In the genomic region with DNA sequence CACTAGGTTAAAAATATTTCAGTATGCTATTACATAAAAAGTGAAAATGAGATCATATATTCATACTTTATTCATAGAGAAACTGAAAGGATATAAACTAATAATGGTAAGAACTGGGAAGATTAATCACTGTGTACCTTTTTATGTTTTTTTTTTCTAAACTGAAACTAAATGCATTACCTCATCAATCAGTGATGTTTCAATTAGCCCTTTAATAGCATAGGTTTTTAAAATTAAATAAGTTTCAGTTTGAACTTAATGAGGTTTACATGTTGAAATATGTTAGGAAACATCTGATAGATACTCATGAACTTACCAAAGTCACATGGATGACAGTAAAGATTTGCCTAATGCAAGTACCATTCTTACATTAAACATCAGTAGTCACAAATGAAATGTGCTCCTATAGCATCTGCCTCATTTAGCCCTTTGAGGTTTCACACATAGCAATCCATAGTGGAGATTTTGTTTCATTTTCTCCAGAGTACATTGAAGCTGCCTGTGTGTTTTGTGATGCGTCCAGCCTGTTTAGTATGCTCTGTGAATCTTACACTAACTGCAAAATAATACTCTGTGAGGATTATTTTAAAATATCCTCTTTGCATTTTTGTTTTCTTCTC, we compare ENCODE assay signal across 8 cellular contexts. TPM values are rescaled to one million over a fixed set of nuclear protein-coding genes. Genes with fewer than 3 reads are reported as not detected.
DNase-seq lines count a peak whose midpoint lies in the region; ATAC-seq, FAIRE-seq and TF ChIP-seq lines count a peak whose summit lies in the region.

No MANE protein-coding gene starts in this region.

- H2BK12ac ChIP-seq in trophoblast cell (ENCODE audit: low read length), result no peak overlapping the region

- DNase-seq in GM12878 (ENCODE audit: low read depth, low spot score) (no peak), psoas muscle (no peak), COR-L47 (lab: John Stamatoyannopoulos, UW) (no peak), GM03348 (ENCODE audit: low spot score) (no peak), cerebellum (ENCODE audit: low spot score) (no peak), trophoblast cell (no peak)

- H3K23ac ChIP-seq in trophoblast cell (ENCODE audit: low read length), result no peak overlapping the region

- H3K18ac ChIP-seq in trophoblast cell (ENCODE audit: low read length), result no peak overlapping the region

- H3K4me1 ChIP-seq in GM12878 (ENCODE audit: control insufficient read depth, insufficient read depth, low read length) (peaks cover 20% of the 10 kb centered on the region), psoas muscle (peaks cover 57% of the 10 kb centered on the region), trophoblast cell (ENCODE audit: control insufficient read depth in 1 of 2, insufficient read depth in 2 of 2, low read length in 2 of 2) (peaks cover 3 to 6% of the 10 kb centered on the region in 2 experiments)

- no peak overlapping the region for H4K12ac ChIP-seq in trophoblast cell (ENCODE audit: low read depth, low read length)

- peak overlapping the region; percentile 94 for H3K27ac ChIP-seq in GM12878 (ENCODE audit: control insufficient read depth, insufficient read depth)
- H3K27ac ChIP-seq in psoas muscle, result peak overlapping the region; percentile 34
- H3K27ac ChIP-seq in trophoblast cell (ENCODE audit: low read depth, low read length), result no peak overlapping the region

- CTCF ChIA-PET in GM12878 (lab: Yijun Ruan, JAX), result interaction anchor here (0.9 to 3.6 kb wide), 7 partner anchors 9 to 94 kb away, joined by 3 to 14 read pairs (median 5); a partner anchor contains a TSS

- no peak overlapping the region for H2BK5ac ChIP-seq in trophoblast cell (ENCODE audit: low read depth, low read length, poor library complexity)

- no peak overlapping the region for H3K4ac ChIP-seq in trophoblast cell (ENCODE audit: low read depth, low read length)

- TF ChIP-seq RAD21 in GM12878 (IDR thresholded peaks at IDR 0.05; ENCODE audit: insufficient read depth, low read depth, low read length), result no peak

- H2AFZ ChIP-seq in GM12878 (ENCODE audit: control insufficient read depth, low read depth, low read length) (peak overlapping the region; percentile 77), trophoblast cell (ENCODE audit: insufficient read depth, low read length, poor library complexity) (no peak overlapping the region)

- TF ChIP-seq CTCF in GM12878 (IDR thresholded peaks at IDR 0.05 in 2 of 3, conservative IDR thresholded peaks at IDR 0.05 in 1 of 3; ENCODE audit: control insufficient read depth in 2 of 3, extremely low read depth in 1 of 3, insufficient read depth in 1 of 3, low read depth in 3 of 3, low read length in 3 of 3) (no peak), psoas muscle (IDR thresholded peaks at IDR 0.05) (no peak)

- TF ChIP-seq EP300 in GM12878 (IDR thresholded peaks at IDR 0.05; ENCODE audit: borderline replicate concordance in 1 of 2, control insufficient read depth in 1 of 2, low read depth in 2 of 2, low read length in 2 of 2), result no peak

- WGBS in GM12878 (ENCODE audit: insufficient coverage, insufficient replicate concordance, low lambda C conversion rate, missing lambda C conversion rate), result 0% methylated on average over 1 of the region's 1 CpG
- 64 to 84% (median 73%) methylated on average over 1 of the region's 1 CpG for WGBS in psoas muscle, 3 donors
- no CpG with 5 or more reads among the region's 1 CpG for WGBS in trophoblast cell (ENCODE audit: extremely low coverage, insufficient coverage, insufficient read length)

- intact Hi-C loops in GM12878 (cut with micrococcal nuclease; ENCODE audit: unreplicated experiment) (no loop called here), psoas muscle (cut with DNase I) (no loop called here)

- H3K27me3 ChIP-seq in GM12878 (replicated peaks in 1 of 2; ENCODE audit: control insufficient read depth in 2 of 2, insufficient read depth in 2 of 2, low read length in 1 of 2) (no peaks in the 10 kb centered on the region), psoas muscle (ENCODE audit: insufficient read depth in 3 of 3, low read length in 2 of 3) (no peaks in the 10 kb centered on the region), trophoblast cell (ENCODE audit: insufficient read depth, low read length) (no peaks in the 10 kb centered on the region)

- H2AK5ac ChIP-seq in trophoblast cell (ENCODE audit: low read length), result no peak overlapping the region

- H3K36me3 ChIP-seq in GM12878 (ENCODE audit: control insufficient read depth in 2 of 2, insufficient read depth in 2 of 2, low read length in 1 of 2), result no peaks in the 10 kb centered on the region
- H3K36me3 ChIP-seq in psoas muscle (ENCODE audit: insufficient read depth in 1 of 2, low read depth in 1 of 2), result no peaks in the 10 kb centered on the region
- no peaks in the 10 kb centered on the region for H3K36me3 ChIP-seq in trophoblast cell (ENCODE audit: control insufficient read depth in 1 of 2, insufficient read depth in 2 of 2, low read length in 2 of 2)

- no TSS peak for BruUV-seq in GM12878 (replicated peaks; lab: Mats Ljungman, UMichigan)

- RAD21 ChIA-PET in GM12878 (lab: Charles Lee; ENCODE audit: unreplicated experiment), result interaction anchor here (0.8 to 6.1 kb wide), 8 partner anchors 8 to 47 kb away, joined by 3 to 59 read pairs (median 6); a partner anchor contains a TSS

- ATAC-seq in GM18867 (IDR thresholded peaks at IDR 0.05; ENCODE audit: unreplicated experiment) (peak; percentile 54), HG03060 (IDR thresholded peaks at IDR 0.05; ENCODE audit: low read depth, unreplicated experiment) (peak; percentile 20), GM12878 (peak; percentile 66), psoas muscle (peak in 3 of 4 donors; percentile 3 to 14 (median 8))

- H3K14ac ChIP-seq in trophoblast cell (ENCODE audit: low read length), result no peak overlapping the region

- no peak for FAIRE-seq in GM12878 (lab: Jason Lieb, UNC)

- no peak for TF ChIP-seq POLR2A in GM12878 (IDR thresholded peaks at IDR 0.05; ENCODE audit: low read depth, low read length)

- POLR2A ChIA-PET in GM12878 (lab: Charles Lee), result interaction anchor here (0.5 to 2.5 kb wide), 5 partner anchors 8 to 1084 kb away, joined by 7 to 12 read pairs (median 8); a partner anchor contains a TSS

- no peak overlapping the region for H2BK120ac ChIP-seq in trophoblast cell (ENCODE audit: insufficient read depth, low read length, poor library complexity)

- SMC1A ChIA-PET in GM12878 (lab: Charles Lee; ENCODE audit: uncharacterized antibody, unreplicated experiment), result interaction anchor here (0.7 to 3.1 kb wide), 11 partner anchors 9 to 121 kb away, joined by 3 to 25 read pairs (median 6); a partner anchor contains a TSS

- H3K4me2 ChIP-seq in GM12878 (ENCODE audit: control insufficient read depth, insufficient read depth) (peak overlapping the region; percentile 98), trophoblast cell (ENCODE audit: low read length) (no peak overlapping the region)

- H3K79me2 ChIP-seq in GM12878 (ENCODE audit: control insufficient read depth, insufficient read depth, low read length) (peaks cover 62% of the 10 kb centered on the region), trophoblast cell (ENCODE audit: control insufficient read depth, insufficient read depth, low read length, poor library complexity) (no peaks in the 10 kb centered on the region)

- in situ Hi-C loops in GM12878 (cut with MboI), result no loop called here

- H4K8ac ChIP-seq in trophoblast cell (ENCODE audit: low read depth, low read length), result no peak overlapping the region

- H3K9ac ChIP-seq in GM12878 (ENCODE audit: control insufficient read depth, insufficient read depth, low read length) (peak overlapping the region; percentile 65), trophoblast cell (ENCODE audit: low read length) (no peak overlapping the region)

- peak overlapping the region; percentile 75 for H3K4me3 ChIP-seq in GM12878
- H3K4me3 ChIP-seq in psoas muscle, result no peak overlapping the region
- no peak overlapping the region for H3K4me3 ChIP-seq in trophoblast cell (ENCODE audit: low read depth, low read length)

- no peaks in the 10 kb centered on the region; the same call in 1 of the 2 replicates for H4K20me1 ChIP-seq in GM12878 (ENCODE audit: control insufficient read depth, insufficient read depth)

- no peaks in the 10 kb centered on the region for H3K79me1 ChIP-seq in trophoblast cell (ENCODE audit: low read length)

- H3K9me3 ChIP-seq in GM12878 (replicated peaks; ENCODE audit: control insufficient read depth, insufficient read depth, low read length) (no peaks in the 10 kb centered on the region; the same call in 2 of the 3 replicates), psoas muscle (no peaks in the 10 kb centered on the region), trophoblast cell (ENCODE audit: insufficient read depth, low read depth, low read length) (no peaks in the 10 kb centered on the region)

- H4K91ac ChIP-seq in trophoblast cell (ENCODE audit: low read depth, low read length), result no peak overlapping the region

TF ChIP-seq in GM12878, 131 proteins besides CTCF, POLR2A, EP300 and RAD21 (continues in another document):
- TF ChIP-seq NRF1 (conservative IDR thresholded peaks at IDR 0.05; ENCODE audit: low read depth, low read length), result no peak
- no peak for TF ChIP-seq CEBPB (IDR thresholded peaks at IDR 0.05; ENCODE audit: borderline replicate concordance in 1 of 2, low read depth in 2 of 2, low read length in 2 of 2)
- no peak for TF ChIP-seq NBN (IDR thresholded peaks at IDR 0.05)

RNA-seq across cellular contexts. Expression of a gene that starts 8.9 kb away (rescaled TPM):
- 39.7 and 46.4 TPM in 2 replicates for total RNA-seq in GM12878 (2013; cell fraction: nucleolus; rRNA removed)
- 20.9 and 22.4 TPM in 2 replicates for total RNA-seq in GM12878 (2014; rRNA removed)
- 18.7 and 18.9 TPM in 2 replicates for total RNA-seq in GM12878 (2014; rRNA removed; fragmentation: Illumina TruSeq; extraction: Trizol)
- total RNA-seq in GM12878 (2021), result 23.9 and 27.9 TPM in 2 replicates
- 9.5 TPM for polyA plus RNA-seq in GM12878 (2011; ENCODE audit: low read depth)
- 50.6 and 63.4 TPM in 2 replicates for polyA plus RNA-seq in GM12878 (2011; rRNA removed)
- 30.0 and 31.6 TPM in 2 replicates for polyA plus RNA-seq in GM12878 (2011; cell fraction: cytosol; rRNA removed)
- 24.9 and 37.2 TPM in 2 replicates for polyA plus RNA-seq in GM12878 (2011; cell fraction: nucleus; rRNA removed)
- polyA plus RNA-seq in GM12878 (2012), result 11.7 and 13.4 TPM in 2 replicates
- polyA plus RNA-seq in GM12878 (2014; fragmentation: Illumina TruSeq; extraction: Trizol), result 28.5 and 39.8 TPM in 2 replicates
- polyA plus RNA-seq in GM12878 (2014; fragmentation: Nextera tagmentation; extraction: Ambion mirVana), result 10 to 100 TPM; 11.0 to 16.3 TPM
- 26.7 and 32.3 TPM in 2 replicates for polyA plus RNA-seq in GM12878 (2014; rRNA removed)
- polyA plus RNA-seq in GM12878 (2016; fragmentation: Nextera tagmentation; extraction: Ambion mirVana), result 10 to 100 TPM; 24.0 to 25.0 TPM
- 33.8 and 41.5 TPM in 2 replicates for polyA minus RNA-seq in GM12878 (2011; rRNA and poly(A)+ RNA removed)
- polyA minus RNA-seq in GM12878 (2011; cell fraction: cytosol; rRNA and poly(A)+ RNA removed), result 11.5 and 12.0 TPM in 2 replicates
- polyA minus RNA-seq in GM12878 (2011; cell fraction: nucleus; rRNA and poly(A)+ RNA removed), result 19.8 and 37.9 TPM in 2 replicates
- total RNA-seq in psoas muscle, result 10 to 100 TPM; 48.0 to 83.4 (median 72.5) TPM
- polyA plus RNA-seq in psoas muscle, result 10 to 100 TPM in 2 of 3 donors, 1 to 10 TPM in 1; 3.3 to 57.3 (median 13.7) TPM
- total RNA-seq in cerebellum, result 60.4 TPM
- polyA plus RNA-seq in trophoblast cell (2013), result 10.8 and 11.0 TPM in 2 replicates

Comparison
In these comparisons a context has a peak if more than half of its experiments do, and no peak if none do; other contexts are left out.
1. ATAC-seq: peak in every context shown above with its lines; median percentile 66 in GM12878; 54 in GM18867; 20 in HG03060; 8 in psoas muscle.